Comparison of ENCODE assay signal across 18 cellular contexts in genomic region chr3:49882182-49882581, GRCh38. TPM values are rescaled to one million over a fixed set of nuclear protein-coding genes. Genes with fewer than 3 reads are reported as not detected.
A peak's percentile ranks its signal among the peaks of the same experiment; 100 is the strongest.
DNase-seq lines count a peak whose midpoint lies in the region; ATAC-seq and TF ChIP-seq lines count a peak whose summit lies in the region.
"Had no signal": no experiment of that assay in that cellular context is flagged by ENCODE, and none has a peak within 500 bp of the region (broad histone marks: within the 10 kb centered on the region; RNA-seq: fewer than 3 reads in every experiment).

No MANE protein-coding gene starts in this region.

- in situ Hi-C loops in gastrocnemius medialis (cut with MboI; ENCODE audit: low sequenced_read_pairs in 4 of 4), result no loop called here

- peak; percentile 54 to 78 for ATAC-seq in gastrocnemius medialis
- ATAC-seq: activated CD8-positive, alpha-beta memory T cell treated with anti-CD3 and anti-CD28 coated beads, Interleukin-2, amount 10 ng/mL, durations not matched to agents 7 days and 5 days; CD8-positive, alpha-beta T cell; stimulated activated memory B cell treated with anti-CD40 and anti-IgM and Interleukin-4, amounts not matched to agents 10 μg/mL and 1 μg/mL and 100 μg/mL, for 72 hours; T-helper 17 cell had no signal

- TF ChIP-seq POLR2A in gastrocnemius medialis (IDR thresholded peaks at IDR 0.05), result no peak

- H3K36me3 ChIP-seq in WERI-Rb-1 (no peaks in the 10 kb centered on the region), left ventricle myocardium inferior (no peaks in the 10 kb centered on the region), gastrocnemius medialis (no peaks in the 10 kb centered on the region)
- H3K36me3 ChIP-seq: HAP-1 had no signal

- TF ChIP-seq CTCF in WERI-Rb-1 (IDR thresholded peaks at IDR 0.05; ENCODE audit: low read depth, low read length) (no peak), left ventricle myocardium inferior (IDR thresholded peaks at IDR 0.05; ENCODE audit: borderline replicate concordance) (no peak), gastrocnemius medialis (IDR thresholded peaks at IDR 0.05 in 4 of 5, conservative IDR thresholded peaks at IDR 0.05 in 1 of 5) (no peak)

- H3K27ac ChIP-seq in WERI-Rb-1 (peak overlapping the region; percentile 67; the same call in 1 of the 2 replicates), left ventricle myocardium inferior (replicated peaks) (peak overlapping the region; percentile 72), gastrocnemius medialis (peak overlapping the region; percentile 48 to 66 (median 51))
- H3K27ac ChIP-seq: skin epidermis had no signal

- no peaks in the 10 kb centered on the region for H3K27me3 ChIP-seq in WERI-Rb-1 (ENCODE audit: insufficient read depth, low read depth, severe bottlenecking)
- no peaks in the 10 kb centered on the region for H3K27me3 ChIP-seq in left ventricle myocardium inferior (ENCODE audit: low read depth)
- H3K27me3 ChIP-seq in gastrocnemius medialis, result no peaks in the 10 kb centered on the region

- H3K4me3 ChIP-seq in WERI-Rb-1 (ENCODE audit: low read depth, low read length) (no peak overlapping the region), left ventricle myocardium inferior (no peak overlapping the region), gastrocnemius medialis (no peak overlapping the region)
- H3K4me3 ChIP-seq: HAP-1, skin epidermis had no signal

- H3K9me3 ChIP-seq in WERI-Rb-1 (ENCODE audit: severe bottlenecking) (no peaks in the 10 kb centered on the region), left ventricle myocardium inferior (replicated peaks) (no peaks in the 10 kb centered on the region), gastrocnemius medialis (no peaks in the 10 kb centered on the region)
- H3K9me3 ChIP-seq: HAP-1 had no signal

- DNase-seq in NCI-H2227 (lab: John Stamatoyannopoulos, UW; ENCODE audit: unreplicated experiment) (peak; percentile 15), NCI-H2227 treated with DMSO at 0.1 percent for 48 hours (lab: John Stamatoyannopoulos, UW) (no peak), WERI-Rb-1 (no peak), left ventricle myocardium inferior (peak; percentile 40), gastrocnemius medialis (no peak), CD1c-positive myeloid dendritic cell (ENCODE audit: extremely low spot score) (no peak), glomerular visceral epithelial cell (ENCODE audit: extremely low spot score) (no peak), NCI-H345 treated with DMSO at 0.1 percent for 48 hours (lab: John Stamatoyannopoulos, UW; ENCODE audit: unreplicated experiment) (no peak)
- DNase-seq: 8988T; activated CD8-positive, alpha-beta memory T cell treated with anti-CD3 and anti-CD28 coated beads, Interleukin-2, amount 10 ng/mL, durations not matched to agents 7 days and 5 days; activated gamma-delta T cell treated with Interleukin-2 at 50 U/mL for 16 hours; CD8-positive, alpha-beta T cell; NCI-H2081; occipital lobe; T-helper 17 cell had no signal

- intact Hi-C loops in left ventricle myocardium inferior (cut with micrococcal nuclease), result no loop called here
- intact Hi-C loops in gastrocnemius medialis (cut with DNase I; ENCODE audit: low total_unique reads), result no loop called here

- H3K4me1 ChIP-seq in left ventricle myocardium inferior, result peaks cover 26% of the 10 kb centered on the region
- peaks cover 8 to 23% of the 10 kb centered on the region in 2 donors for H3K4me1 ChIP-seq in gastrocnemius medialis

RNA-seq across cellular contexts. Expression of gene CAMKV, which starts 12.5 kb away (rescaled TPM):
- not detected for total RNA-seq in left ventricle myocardium inferior
- not detected for total RNA-seq in gastrocnemius medialis
- total RNA-seq: activated CD8-positive, alpha-beta memory T cell treated with anti-CD3 and anti-CD28 coated beads, Interleukin-2, amount 10 ng/mL, durations not matched to agents 7 days and 5 days; CD8-positive, alpha-beta T cell had no signal

RNA-seq across cellular contexts. Expression of gene MST1R, which starts 21.5 kb away (rescaled TPM):
- total RNA-seq in left ventricle myocardium inferior (1.7 TPM), gastrocnemius medialis (under 1 TPM in 3 of 4 donors, not detected in 1; 0.40 to 0.81 (median 0.51) TPM)

RNA-seq across cellular contexts. Expression of gene TRAIP, which starts 25.8 kb away (rescaled TPM):
- total RNA-seq in left ventricle myocardium inferior, result 0.63 TPM
- total RNA-seq in gastrocnemius medialis, result 1 to 10 TPM in 3 of 4 donors, under 1 TPM in 1; 0.36 to 4.2 (median 1.1) TPM

RNA-seq across cellular contexts. Expression of gene MON1A, which starts 47.4 kb away (rescaled TPM):
- total RNA-seq in left ventricle myocardium inferior, result 8.4 TPM
- 10 to 100 TPM; 13.9 to 41.9 (median 23.9) TPM for total RNA-seq in gastrocnemius medialis

RNA-seq across cellular contexts. Expression of gene RBM6, which starts 57.8 kb away (rescaled TPM):
- total RNA-seq in left ventricle myocardium inferior (40.4 TPM), gastrocnemius medialis (10 to 100 TPM; 27.2 to 55.6 (median 30.6) TPM)

Comparison
In these comparisons a context has a peak if more than half of its experiments do, and no peak if none do; other contexts are left out.
1. DNase-seq: peak in NCI-H2227 (single experiment) and left ventricle myocardium inferior (single experiment); none in NCI-H2227 treated with DMSO at 0.1 percent for 48 hours (single experiment), WERI-Rb-1 (single experiment), gastrocnemius medialis (0 of 2), CD1c-positive myeloid dendritic cell (single experiment), glomerular visceral epithelial cell (single experiment) and NCI-H345 treated with DMSO at 0.1 percent for 48 hours (single experiment).
2. Peak in every context shown above with its lines, with median percentiles within 50 percentile points of each other: H3K27ac ChIP-seq.